In genomic region chr15:57518779-57519410, GRCh38 we compare ENCODE assay signal across 1 cellular context.
TF ChIP-seq lines count a peak whose summit lies in the region.

No MANE protein-coding gene starts in this region.

TF ChIP-seq in HepG2, 621 proteins besides CTCF, POLR2A, EP300 and RAD21:
- no peak for TF ChIP-seq IKZF1 (IDR thresholded peaks at IDR 0.05)
